15 cellular contexts compared by ENCODE assay signal in the genomic region with DNA sequence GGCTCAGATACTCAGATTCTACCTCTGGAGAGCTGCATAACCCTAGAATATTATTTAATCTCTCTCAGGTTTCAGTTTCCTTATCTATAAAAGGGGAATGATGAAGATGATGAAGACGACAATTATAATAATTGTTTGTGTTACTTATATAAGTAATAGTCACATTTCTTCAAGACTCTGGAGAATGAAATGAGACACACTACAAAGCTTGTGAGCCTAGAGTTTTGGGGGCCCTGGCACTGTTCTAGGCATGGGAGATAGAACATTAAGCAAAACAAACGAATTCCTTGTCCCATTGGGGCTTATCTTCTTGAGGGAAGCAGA. TPM values are rescaled to one million over a fixed set of nuclear protein-coding genes. Genes with fewer than 3 reads are reported as not detected.
DNase-seq lines count a peak whose midpoint lies in the region; ATAC-seq, FAIRE-seq and TF ChIP-seq lines count a peak whose summit lies in the region.
"Had no signal": no experiment of that assay in that cellular context is flagged by ENCODE, and none has a peak within 500 bp of the region (broad histone marks: within the 10 kb centered on the region; RNA-seq: fewer than 3 reads in every experiment).

No MANE protein-coding gene starts in this region.

- no peaks in the 10 kb centered on the region for H3K79me2 ChIP-seq in osteoblast (ENCODE audit: insufficient read depth, low read length)

- no peak for TF ChIP-seq POLR2A in prostate gland (IDR thresholded peaks at IDR 0.05)

- DNase-seq in activated T-cell treated with anti-CD3 and anti-CD28 coated beads, Interleukin-2, amount 50 U/mL, for 24 hours: peak; percentile 13
- DNase-seq in activated T-cell treated with anti-CD3 and anti-CD28 coated beads for 4 hours (no peak), activated B cell treated with CpG ODN at 0.5 μM for 24 hours (no peak), endothelial cell (ENCODE audit: low spot score) (no peak), prostate gland (ENCODE audit: low spot score) (no peak), D721Med (ENCODE audit: insufficient read length, low spot score) (no peak), GM19240 (ENCODE audit: insufficient read length, low spot score) (no peak), osteoblast (ENCODE audit: insufficient read length, low spot score, missing footprints) (no peak)
- DNase-seq: activated CD4-positive, alpha-beta T cell treated with anti-CD3 and anti-CD28 coated beads, Interleukin-2, amount 50 U/mL, for 48 hours; DMS79; NCI-H1105 treated with DMSO at 0.1 percent for 48 hours; posterior cingulate gyrus; SW 1271 had no signal

- WGBS in prostate gland: 65% methylated on average over 2 of the region's 2 CpGs

- POLR2A ChIA-PET in activated B cell treated with CpG ODN at 0.5 μM for 24 hours (lab: Charles Lee): interaction anchor here (1.1 to 1.4 kb wide), 2 partner anchors 23 to 131 kb away, joined by 3 read pairs; no protein-coding TSS in a partner anchor

- CTCF ChIA-PET in activated B cell treated with CpG ODN at 0.5 μM for 24 hours (lab: Charles Lee): no interaction called here

- no peak overlapping the region for H3K4me3 Mint-ChIP-seq in activated T-cell treated with anti-CD3 and anti-CD28 coated beads, Interleukin-2, amount 50 U/mL, for 24 hours
- no peak overlapping the region for H3K4me3 Mint-ChIP-seq in activated B cell treated with CpG ODN at 0.5 μM for 24 hours
- H3K4me3 Mint-ChIP-seq in endothelial cell (ENCODE audit: unreplicated experiment): no peak overlapping the region

- no peaks in the 10 kb centered on the region for H3K9me3 Mint-ChIP-seq in activated T-cell treated with anti-CD3 and anti-CD28 coated beads, Interleukin-2, amount 50 U/mL, for 24 hours
- no peaks in the 10 kb centered on the region for H3K9me3 Mint-ChIP-seq in activated B cell treated with CpG ODN at 0.5 μM for 24 hours
- no peaks in the 10 kb centered on the region for H3K9me3 Mint-ChIP-seq in endothelial cell (ENCODE audit: unreplicated experiment)

- peak overlapping the region; percentile 81 for H3K27ac Mint-ChIP-seq in activated T-cell treated with anti-CD3 and anti-CD28 coated beads, Interleukin-2, amount 50 U/mL, for 24 hours
- peak overlapping the region; percentile 68 for H3K27ac Mint-ChIP-seq in activated B cell treated with CpG ODN at 0.5 μM for 24 hours
- H3K27ac Mint-ChIP-seq in endothelial cell (ENCODE audit: unreplicated experiment): peak overlapping the region; percentile 3

- no peaks in the 10 kb centered on the region for H3K27me3 Mint-ChIP-seq in activated T-cell treated with anti-CD3 and anti-CD28 coated beads, Interleukin-2, amount 50 U/mL, for 24 hours
- H3K27me3 Mint-ChIP-seq in activated B cell treated with CpG ODN at 0.5 μM for 24 hours (no peaks in the 10 kb centered on the region), endothelial cell (ENCODE audit: unreplicated experiment) (peaks cover 5% of the 10 kb centered on the region)

- no peaks in the 10 kb centered on the region for H4K20me1 ChIP-seq in osteoblast (ENCODE audit: insufficient read depth, low read length)

- H3K36me3 ChIP-seq in prostate gland (no peaks in the 10 kb centered on the region), osteoblast (ENCODE audit: insufficient read depth, low read length) (no peaks in the 10 kb centered on the region)
- H3K36me3 ChIP-seq: tibial nerve had no signal

- TF ChIP-seq CTCF in activated B cell treated with CpG ODN at 0.5 μM for 24 hours (IDR thresholded peaks at IDR 0.05) (no peak), endothelial cell (IDR thresholded peaks at IDR 0.05; ENCODE audit: unreplicated experiment) (no peak), prostate gland (IDR thresholded peaks at IDR 0.05) (no peak), D721Med (IDR thresholded peaks at IDR 0.05; ENCODE audit: insufficient read depth, missing control alignments) (no peak), osteoblast (IDR thresholded peaks at IDR 0.05; ENCODE audit: extremely low read depth, low read depth, low read length) (no peak)

- no peaks in the 10 kb centered on the region for H3K4me1 ChIP-seq in prostate gland (replicated peaks)
- peaks cover 15% of the 10 kb centered on the region for H3K4me1 ChIP-seq in osteoblast (ENCODE audit: insufficient read depth, low read length)

- H3K36me3 Mint-ChIP-seq in activated T-cell treated with anti-CD3 and anti-CD28 coated beads, Interleukin-2, amount 50 U/mL, for 24 hours (ENCODE audit: low read depth): peaks cover 11% of the 10 kb centered on the region
- H3K36me3 Mint-ChIP-seq in activated B cell treated with CpG ODN at 0.5 μM for 24 hours (ENCODE audit: low read depth) (no peaks in the 10 kb centered on the region), endothelial cell (ENCODE audit: low read depth, unreplicated experiment) (no peaks in the 10 kb centered on the region)

- H3K9me3 ChIP-seq in prostate gland (no peaks in the 10 kb centered on the region), osteoblast (ENCODE audit: low read depth, low read length) (no peaks in the 10 kb centered on the region)
- H3K9me3 ChIP-seq: tibial nerve had no signal

- intact Hi-C loops in activated B cell treated with CpG ODN at 0.5 μM for 24 hours (cut with micrococcal nuclease): no loop called here
- intact Hi-C loops in prostate gland (cut with DNase I): no loop called here

- H3K27ac ChIP-seq in prostate gland: peak overlapping the region; percentile 21 to 99
- no peak overlapping the region for H3K27ac ChIP-seq in osteoblast (ENCODE audit: low read depth, low read length)
- H3K27ac ChIP-seq: tibial nerve had no signal

- no peak overlapping the region for H2AFZ ChIP-seq in osteoblast (ENCODE audit: low read length)

- H3K4me3 ChIP-seq in prostate gland: no peak overlapping the region
- H3K4me3 ChIP-seq in osteoblast (ENCODE audit: insufficient read depth, low read length): no peak overlapping the region
- H3K4me3 ChIP-seq: tibial nerve had no signal

- ATAC-seq in activated B cell treated with CpG ODN at 0.5 μM for 24 hours (ENCODE audit: low read depth): no peak
- ATAC-seq: PC-3 had no signal

- no peak overlapping the region for H3K4me2 ChIP-seq in osteoblast (ENCODE audit: insufficient read depth, low read length)

- peaks cover 57% of the 10 kb centered on the region for H3K4me1 Mint-ChIP-seq in activated T-cell treated with anti-CD3 and anti-CD28 coated beads, Interleukin-2, amount 50 U/mL, for 24 hours (ENCODE audit: low read depth)
- H3K4me1 Mint-ChIP-seq in activated B cell treated with CpG ODN at 0.5 μM for 24 hours: peaks cover 43% of the 10 kb centered on the region
- peaks cover 34% of the 10 kb centered on the region for H3K4me1 Mint-ChIP-seq in endothelial cell (ENCODE audit: unreplicated experiment)

- FAIRE-seq in D721Med (lab: Jason Lieb, UNC): no peak

- H3K27me3 ChIP-seq in prostate gland (replicated peaks; ENCODE audit: insufficient read depth) (no peaks in the 10 kb centered on the region), osteoblast (ENCODE audit: insufficient read depth, low read length) (no peaks in the 10 kb centered on the region)
- H3K27me3 ChIP-seq: tibial nerve had no signal

RNA-seq across cellular contexts. Expression of gene ZNF217, which starts 5.4 kb away (rescaled TPM):
- total RNA-seq in activated B cell treated with CpG ODN at 0.5 μM for 24 hours (70.0 and 80.3 TPM in 2 replicates), endothelial cell (ENCODE audit: unreplicated experiment) (76.7 TPM), prostate gland (10 to 100 TPM; 35.4 to 44.5 TPM), osteoblast (26.4 and 26.8 TPM in 2 replicates)

Comparison
In these comparisons a context has a peak if more than half of its experiments do, and no peak if none do; other contexts are left out.
1. H3K27ac Mint-ChIP-seq: peak in every context shown above with its lines; median percentile 81 in activated T-cell treated with anti-CD3 and anti-CD28 coated beads, Interleukin-2, amount 50 U/mL, for 24 hours; 68 in activated B cell treated with CpG ODN at 0.5 μM for 24 hours; 3 in endothelial cell.